10 cellular contexts compared by ENCODE assay signal in genomic region chr12:115337693-115338543, GRCh38.
A peak's percentile ranks its signal among the peaks of the same experiment; 100 is the strongest.
DNase-seq lines count a peak whose midpoint lies in the region; ATAC-seq, FAIRE-seq and TF ChIP-seq lines count a peak whose summit lies in the region.
"Had no signal": no experiment of that assay in that cellular context is flagged by ENCODE, and none has a peak within 500 bp of the region (broad histone marks: within the 10 kb centered on the region; RNA-seq: fewer than 3 reads in every experiment).

No MANE protein-coding gene starts in this region.

- TF ChIP-seq POLR2A in breast epithelium (IDR thresholded peaks at IDR 0.05) = no peak

- no peak overlapping the region for H3K27ac Mint-ChIP-seq in activated T-helper 1 cell treated with anti-CD3 and anti-CD28 coated beads, Interleukin-12 subunit alpha, Interleukin-12 subunit beta, Interleukin-2, Interleukin-4 antibody, amounts not matched to agents 30 ng/mL and 10 ng/mL and 1 ng/mL, durations not matched to agents 14 hours and 24 hours and 36 hours
- H3K27ac Mint-ChIP-seq: dendritic cell treated with granulocyte-macrophage colony-stimulating factor and Interleukin-4, amounts not matched to agents 40 ng/mL and 50 ng/mL, for 4 days; T-helper 17 cell had no signal

- peak; percentile 58 for ATAC-seq in left colon
- no peak for ATAC-seq in HG03095 (IDR thresholded peaks at IDR 0.05; ENCODE audit: unreplicated experiment)
- ATAC-seq: T-helper 17 cell had no signal

- H3K27me3 Mint-ChIP-seq in activated T-helper 1 cell treated with anti-CD3 and anti-CD28 coated beads, Interleukin-12 subunit alpha, Interleukin-12 subunit beta, Interleukin-2, Interleukin-4 antibody, amounts not matched to agents 30 ng/mL and 10 ng/mL and 1 ng/mL, durations not matched to agents 14 hours and 24 hours and 36 hours (ENCODE audit: insufficient read depth) = no peaks in the 10 kb centered on the region
- H3K27me3 Mint-ChIP-seq: dendritic cell treated with granulocyte-macrophage colony-stimulating factor and Interleukin-4, amounts not matched to agents 40 ng/mL and 50 ng/mL, for 4 days; T-helper 17 cell had no signal

- no peak for FAIRE-seq in D721Med (lab: Jason Lieb, UNC)

- no peak for TF ChIP-seq CTCF in breast epithelium (IDR thresholded peaks at IDR 0.05)
- TF ChIP-seq CTCF in D721Med (IDR thresholded peaks at IDR 0.05; ENCODE audit: insufficient read depth, missing control alignments) = no peak

- H3K4me3 ChIP-seq in HUES48 (ENCODE audit: low read depth, low read length) (no peak overlapping the region), breast epithelium (no peak overlapping the region)

- H3K27me3 ChIP-seq in HUES48 (ENCODE audit: control insufficient read depth, insufficient read depth, low read length) = no peaks in the 10 kb centered on the region
- no peaks in the 10 kb centered on the region for H3K27me3 ChIP-seq in breast epithelium

- H3K9me3 ChIP-seq in HUES48 (ENCODE audit: control insufficient read depth, insufficient read depth, low read length) = no peaks in the 10 kb centered on the region
- H3K9me3 ChIP-seq in breast epithelium = peaks cover 0 to 2% of the 10 kb centered on the region in 2 donors

- no peaks in the 10 kb centered on the region for H3K36me3 Mint-ChIP-seq in activated T-helper 1 cell treated with anti-CD3 and anti-CD28 coated beads, Interleukin-12 subunit alpha, Interleukin-12 subunit beta, Interleukin-2, Interleukin-4 antibody, amounts not matched to agents 30 ng/mL and 10 ng/mL and 1 ng/mL, durations not matched to agents 14 hours and 24 hours and 36 hours (ENCODE audit: low read depth)

- DNase-seq in A172 (ENCODE audit: low spot score) (peak; percentile 92), breast epithelium (ENCODE audit: low spot score in 2 of 2) (peak in 1 of 2 donors; percentile 42), left colon (peak in 1 of 2 donors; percentile 34), activated gamma-delta T cell treated with Interleukin-2 at 50 U/mL for 16 hours (no peak), D721Med (ENCODE audit: insufficient read length, low spot score) (no peak)
- DNase-seq in activated T-helper 1 cell treated with anti-CD3 and anti-CD28 coated beads, Interleukin-12 subunit alpha, Interleukin-12 subunit beta, Interleukin-2, Interleukin-4 antibody, amounts not matched to agents 30 ng/mL and 10 ng/mL and 1 ng/mL, durations not matched to agents 14 hours and 24 hours and 36 hours (ENCODE audit: low spot score) = no peak
- DNase-seq: T-helper 17 cell had no signal

- H3K4me3 Mint-ChIP-seq in activated T-helper 1 cell treated with anti-CD3 and anti-CD28 coated beads, Interleukin-12 subunit alpha, Interleukin-12 subunit beta, Interleukin-2, Interleukin-4 antibody, amounts not matched to agents 30 ng/mL and 10 ng/mL and 1 ng/mL, durations not matched to agents 14 hours and 24 hours and 36 hours = no peak overlapping the region
- H3K4me3 Mint-ChIP-seq: dendritic cell treated with granulocyte-macrophage colony-stimulating factor and Interleukin-4, amounts not matched to agents 40 ng/mL and 50 ng/mL, for 4 days; T-helper 17 cell had no signal

- H3K4me1 Mint-ChIP-seq in activated T-helper 1 cell treated with anti-CD3 and anti-CD28 coated beads, Interleukin-12 subunit alpha, Interleukin-12 subunit beta, Interleukin-2, Interleukin-4 antibody, amounts not matched to agents 30 ng/mL and 10 ng/mL and 1 ng/mL, durations not matched to agents 14 hours and 24 hours and 36 hours (ENCODE audit: low read depth) = no peaks in the 10 kb centered on the region
- H3K4me1 Mint-ChIP-seq: T-helper 17 cell had no signal

- peaks cover 20% of the 10 kb centered on the region for H3K9me3 Mint-ChIP-seq in activated T-helper 1 cell treated with anti-CD3 and anti-CD28 coated beads, Interleukin-12 subunit alpha, Interleukin-12 subunit beta, Interleukin-2, Interleukin-4 antibody, amounts not matched to agents 30 ng/mL and 10 ng/mL and 1 ng/mL, durations not matched to agents 14 hours and 24 hours and 36 hours

- peak overlapping the region; percentile 30 for H3K27ac ChIP-seq in HUES48 (ENCODE audit: low read depth, low read length)
- peak overlapping the region; percentile 52 to 84 for H3K27ac ChIP-seq in breast epithelium

- H3K4me1 ChIP-seq in HUES48 (ENCODE audit: control insufficient read depth, insufficient read depth, low read length) = peaks cover 19% of the 10 kb centered on the region
- no peaks in the 10 kb centered on the region for H3K4me1 ChIP-seq in breast epithelium

- no peak overlapping the region for H3K9ac ChIP-seq in HUES48 (ENCODE audit: low read depth, low read length)

- intact Hi-C loops in breast epithelium (cut with DNase I; ENCODE audit: low total_unique reads) = no loop called here
- intact Hi-C loops in left colon (cut with DNase I, micrococcal nuclease) = no loop called here
- intact Hi-C loops in activated T-helper 1 cell treated with anti-CD3 and anti-CD28 coated beads, Interleukin-12 subunit alpha, Interleukin-12 subunit beta, Interleukin-2, Interleukin-4 antibody, amounts not matched to agents 30 ng/mL and 10 ng/mL and 1 ng/mL, durations not matched to agents 14 hours and 24 hours and 36 hours (cut with micrococcal nuclease) = no loop called here

- H3K36me3 ChIP-seq in HUES48 (ENCODE audit: control insufficient read depth, insufficient read depth, low read length) (no peaks in the 10 kb centered on the region), breast epithelium (no peaks in the 10 kb centered on the region)
